In the genomic region with DNA sequence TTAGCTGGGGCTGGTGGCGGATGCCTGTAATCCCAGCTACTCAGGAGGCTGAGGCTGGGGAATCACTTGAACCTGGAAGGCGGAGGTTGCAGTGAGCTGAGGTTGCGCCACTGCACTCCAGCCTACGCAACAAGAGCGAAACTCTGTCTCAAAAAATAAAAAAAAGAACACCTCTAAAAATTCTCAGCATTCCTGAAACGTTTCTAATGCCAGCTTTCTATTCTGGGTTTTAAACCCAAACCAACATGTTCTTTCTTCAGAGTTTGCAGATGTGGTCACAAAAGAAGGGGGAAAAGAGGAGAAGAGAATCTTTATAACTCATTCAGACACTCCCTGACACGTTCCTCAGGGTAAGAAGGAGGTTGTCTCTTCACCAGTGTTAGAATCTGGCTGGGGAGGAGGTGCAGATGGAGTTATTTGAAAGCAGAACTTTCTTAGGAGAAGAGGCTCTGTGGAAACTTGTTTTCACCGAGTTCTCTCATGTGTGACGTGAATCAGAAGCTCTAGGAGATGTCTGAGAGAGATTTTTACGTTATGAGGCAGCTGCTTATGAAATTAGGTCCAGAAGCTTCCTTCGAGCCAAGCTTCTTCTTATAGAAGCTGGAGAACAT, we compare ENCODE assay signal across 10 cellular contexts. TPM values are rescaled to one million over a fixed set of nuclear protein-coding genes. Genes with fewer than 3 reads are reported as not detected.
DNase-seq lines count a peak whose midpoint lies in the region; ATAC-seq and TF ChIP-seq lines count a peak whose summit lies in the region.
"Had no signal": no experiment of that assay in that cellular context is flagged by ENCODE, and none has a peak within 500 bp of the region (broad histone marks: within the 10 kb centered on the region; RNA-seq: fewer than 3 reads in every experiment).

No MANE protein-coding gene starts in this region.

- H3K36me3 Mint-ChIP-seq in stimulated activated effector memory CD8-positive, alpha-beta T cell treated with anti-CD3 and anti-CD28 coated beads, Interleukin-12 subunit alpha, Interleukin-12 subunit beta, amount 100 ng/mL, for 72 hours: no peaks in the 10 kb centered on the region
- H3K36me3 Mint-ChIP-seq in natural killer cell: no peaks in the 10 kb centered on the region
- no peaks in the 10 kb centered on the region for H3K36me3 Mint-ChIP-seq in Calu3 (ENCODE audit: insufficient read depth, unreplicated experiment)

- H3K9ac ChIP-seq in SK-N-MC (ENCODE audit: insufficient read length): no peak overlapping the region

- no peaks in the 10 kb centered on the region for H3K9me3 Mint-ChIP-seq in stimulated activated effector memory CD8-positive, alpha-beta T cell treated with anti-CD3 and anti-CD28 coated beads, Interleukin-12 subunit alpha, Interleukin-12 subunit beta, amount 100 ng/mL, for 72 hours
- H3K9me3 Mint-ChIP-seq in natural killer cell (no peaks in the 10 kb centered on the region), Calu3 (ENCODE audit: low read depth, unreplicated experiment) (no peaks in the 10 kb centered on the region)

- no peaks in the 10 kb centered on the region for H3K4me1 Mint-ChIP-seq in stimulated activated effector memory CD8-positive, alpha-beta T cell treated with anti-CD3 and anti-CD28 coated beads, Interleukin-12 subunit alpha, Interleukin-12 subunit beta, amount 100 ng/mL, for 72 hours
- H3K4me1 Mint-ChIP-seq in natural killer cell (no peaks in the 10 kb centered on the region), Calu3 (ENCODE audit: low read depth, unreplicated experiment) (no peaks in the 10 kb centered on the region)

- BruUV-seq in Calu3 (replicated peaks; lab: Mats Ljungman, UMichigan): no TSS peak

- ATAC-seq in stimulated activated effector memory CD8-positive, alpha-beta T cell treated with anti-CD3 and anti-CD28 coated beads, Interleukin-12 subunit alpha, Interleukin-12 subunit beta, amount 100 ng/mL, for 72 hours: no peak
- no peak for ATAC-seq in natural killer cell
- ATAC-seq in HG02885 (IDR thresholded peaks at IDR 0.05; ENCODE audit: poor library complexity, unreplicated experiment): no peak

- H3K36me3 ChIP-seq in SK-N-MC (ENCODE audit: insufficient read depth, low read length) (no peaks in the 10 kb centered on the region), H7 (replicated peaks; ENCODE audit: control insufficient read depth, insufficient read depth, low read length) (no peaks in the 10 kb centered on the region)

- H3K27ac ChIP-seq in SK-N-MC: peak overlapping the region; percentile 68; the same call in 1 of the 2 replicates

- no peaks in the 10 kb centered on the region for H3K27me3 ChIP-seq in H7 (ENCODE audit: control insufficient read depth, insufficient read depth, low read length)

- TF ChIP-seq CTCF in foreskin fibroblast (IDR thresholded peaks at IDR 0.05; ENCODE audit: low read depth, low read length) (no peak), natural killer cell (IDR thresholded peaks at IDR 0.05) (no peak), Calu3 (IDR thresholded peaks at IDR 0.05; ENCODE audit: unreplicated experiment) (no peak)

- H3K27ac Mint-ChIP-seq in stimulated activated effector memory CD8-positive, alpha-beta T cell treated with anti-CD3 and anti-CD28 coated beads, Interleukin-12 subunit alpha, Interleukin-12 subunit beta, amount 100 ng/mL, for 72 hours: peak overlapping the region; percentile 17
- H3K27ac Mint-ChIP-seq in natural killer cell (no peak overlapping the region), Calu3 (ENCODE audit: unreplicated experiment) (no peak overlapping the region)

- H3K27me3 Mint-ChIP-seq in natural killer cell (ENCODE audit: low read depth in 2 of 2) (peaks cover 0 to 6% of the 10 kb centered on the region in 2 donors), Calu3 (ENCODE audit: unreplicated experiment) (no peaks in the 10 kb centered on the region)

- H3K4me3 ChIP-seq in SK-N-MC (peak overlapping the region; percentile 38), foreskin fibroblast (ENCODE audit: low read depth in 1 of 2, low read length in 2 of 2) (peak overlapping the region; percentile 1 to 19), H7 (ENCODE audit: insufficient read depth, low read depth, low read length) (no peak overlapping the region)

- H3K9me3 ChIP-seq in SK-N-MC (ENCODE audit: low read depth, low read length): no peaks in the 10 kb centered on the region

- H3K4me3 Mint-ChIP-seq in stimulated activated effector memory CD8-positive, alpha-beta T cell treated with anti-CD3 and anti-CD28 coated beads, Interleukin-12 subunit alpha, Interleukin-12 subunit beta, amount 100 ng/mL, for 72 hours: no peak overlapping the region
- H3K4me3 Mint-ChIP-seq in natural killer cell (no peak overlapping the region), Calu3 (ENCODE audit: low read depth, unreplicated experiment) (no peak overlapping the region)

- intact Hi-C loops in natural killer cell (cut with micrococcal nuclease): no loop called here
- intact Hi-C loops in Calu3 (cut with micrococcal nuclease; ENCODE audit: unreplicated experiment): no loop called here

- CTCF ChIA-PET in Calu3 (lab: Charles Lee): no interaction called here

- peak; percentile 43 for DNase-seq in GF-D8 (lab: John Stamatoyannopoulos, UW)
- DNase-seq in SK-N-MC (ENCODE audit: low read depth, low spot score): no peak
- peak; percentile 33 to 64 for DNase-seq in foreskin fibroblast
- DNase-seq in stimulated activated effector memory CD8-positive, alpha-beta T cell treated with anti-CD3 and anti-CD28 coated beads, Interleukin-12 subunit alpha, Interleukin-12 subunit beta, amount 100 ng/mL, for 72 hours (ENCODE audit: low spot score in 2 of 2): no peak
- DNase-seq in H7: no peak
- no peak for DNase-seq in natural killer cell
- no peak for DNase-seq in Calu3
- DNase-seq: effector CD8-positive, alpha-beta T cell had no signal

RNA-seq across cellular contexts. Expression of a gene that starts 17.8 kb away (rescaled TPM):
- total RNA-seq in H7 (2014; rRNA removed; shearing (Covaris generic)): not detected in 2 replicates
- total RNA-seq in natural killer cell (10 to 100 TPM in 1 of 3 donors, 1 to 10 TPM in 2; 5.3 to 12.0 (median 6.1) TPM), Calu3 (2022) (not detected in 2 replicates)
- total RNA-seq: HT1080 had no signal

RNA-seq across cellular contexts. Expression of a gene that starts 28.7 kb away (rescaled TPM):
- total RNA-seq in H7 (2014; rRNA removed; shearing (Covaris generic)): 144 and 147 TPM in 2 replicates
- total RNA-seq in natural killer cell: 100 to 1,000 TPM; 124 to 205 (median 180) TPM
- 57.9 and 59.0 TPM in 2 replicates for total RNA-seq in Calu3 (2022)

RNA-seq across cellular contexts. Expression of a gene that starts 49.2 kb away (rescaled TPM):
- total RNA-seq in H7 (2014; rRNA removed; shearing (Covaris generic)): 82.8 and 122 TPM in 2 replicates
- total RNA-seq in natural killer cell (100 to 1,000 TPM; 221 to 281 (median 237) TPM), Calu3 (2022) (113 and 121 TPM in 2 replicates)

Comparison
In these comparisons a context has a peak if more than half of its experiments do, and no peak if none do; other contexts are left out.
1. DNase-seq: peak in GF-D8 (single experiment) and foreskin fibroblast (2 of 2); none in SK-N-MC (single experiment), stimulated activated effector memory CD8-positive, alpha-beta T cell treated with anti-CD3 and anti-CD28 coated beads, Interleukin-12 subunit alpha, Interleukin-12 subunit beta, amount 100 ng/mL, for 72 hours (0 of 2), H7 (single experiment), natural killer cell (single experiment) and Calu3 (single experiment).